In genomic region chr1:224169876-224170275, GRCh38 we compare ENCODE assay signal across 1 cellular context.
TF ChIP-seq lines count a peak whose summit lies in the region.

No MANE protein-coding gene starts in this region.

TF ChIP-seq in SK-N-SH, 30 proteins besides CTCF, POLR2A, EP300 and RAD21:
- TF ChIP-seq SIN3A (IDR thresholded peaks at IDR 0.05; ENCODE audit: borderline replicate concordance, low read depth, low read length) (no peak), RCOR1 (IDR thresholded peaks at IDR 0.05; ENCODE audit: low read length) (no peak), FOXJ3 (CRISPR knock-in tag; IDR thresholded peaks at IDR 0.05) (no peak), GATA2 (CRISPR knock-in tag; IDR thresholded peaks at IDR 0.05) (no peak), USF1 (IDR thresholded peaks at IDR 0.05; ENCODE audit: borderline replicate concordance, low read depth) (no peak), TAF1 (IDR thresholded peaks at IDR 0.05; ENCODE audit: borderline replicate concordance, low read depth, low read length) (no peak), NRF1 (IDR thresholded peaks at IDR 0.05; ENCODE audit: low read depth, low read length) (no peak), SMC3 (IDR thresholded peaks at IDR 0.05; ENCODE audit: low read depth, low read length) (no peak)
